16 cellular contexts compared by ENCODE assay signal in the genomic region with DNA sequence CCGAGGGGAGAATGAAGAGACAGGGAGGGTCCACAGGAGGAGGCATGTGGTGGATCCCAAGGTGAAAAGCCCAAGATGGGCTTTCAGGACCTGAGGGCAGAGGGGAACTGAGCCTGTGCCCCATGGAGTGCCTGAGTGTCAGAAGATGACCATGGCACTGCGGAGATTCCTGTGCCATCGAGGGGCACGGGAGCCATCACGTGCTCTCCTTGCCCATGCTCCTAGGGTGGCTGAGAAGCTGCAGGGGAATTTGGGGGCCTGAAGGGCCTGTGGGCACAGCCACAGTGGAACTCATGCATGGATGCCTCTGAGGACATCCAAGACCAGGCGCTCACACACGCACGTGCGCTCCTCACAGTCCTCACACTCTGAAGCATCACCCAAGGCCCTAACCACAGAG. TPM values are rescaled to one million over a fixed set of nuclear protein-coding genes. Genes with fewer than 3 reads are reported as not detected.
"Had no signal": no experiment of that assay in that cellular context is flagged by ENCODE, and none has a peak within 500 bp of the region (broad histone marks: within the 10 kb centered on the region; RNA-seq: fewer than 3 reads in every experiment).

No MANE protein-coding gene starts in this region.

- H3K27me3 ChIP-seq: body of pancreas had no signal

- H3K4me3 ChIP-seq: body of pancreas, esophagus squamous epithelium, psoas muscle, stomach had no signal

- H3K36me3 ChIP-seq: esophagus squamous epithelium, left ventricle myocardium inferior, stomach had no signal

- H3K27ac Mint-ChIP-seq: activated CD4-positive, alpha-beta memory T cell treated with anti-CD3 and anti-CD28 coated beads for 36 hours; activated CD4-positive, alpha-beta T cell treated with anti-CD3 and anti-CD28 coated beads for 36 hours; activated naive CD8-positive, alpha-beta T cell treated with anti-CD3 and anti-CD28 coated beads for 36 hours; activated T-helper 17 cell treated with anti-CD3 and anti-CD28 coated beads, Interleukin-2, amount 50 U/mL, for 72 hours; WTC11 had no signal

- H3K4me1 Mint-ChIP-seq: activated T-helper 17 cell treated with anti-CD3 and anti-CD28 coated beads, Interleukin-2, amount 50 U/mL, for 72 hours; immature natural killer cell; neural crest cell had no signal

- H3K9me3 Mint-ChIP-seq: activated CD4-positive, alpha-beta memory T cell treated with anti-CD3 and anti-CD28 coated beads for 36 hours; activated naive CD8-positive, alpha-beta T cell treated with anti-CD3 and anti-CD28 coated beads for 36 hours; activated T-helper 17 cell treated with anti-CD3 and anti-CD28 coated beads, Interleukin-2, amount 50 U/mL, for 72 hours; effector memory CD8-positive, alpha-beta T cell; immature natural killer cell; neural crest cell; WTC11 had no signal

- H3K9me3 ChIP-seq: body of pancreas, esophagus squamous epithelium, psoas muscle, stomach had no signal

- FAIRE-seq: small intestine, TTC549 had no signal

- H3K4me3 Mint-ChIP-seq: activated CD4-positive, alpha-beta memory T cell treated with anti-CD3 and anti-CD28 coated beads for 36 hours; activated naive CD8-positive, alpha-beta T cell treated with anti-CD3 and anti-CD28 coated beads for 36 hours; activated T-helper 17 cell treated with anti-CD3 and anti-CD28 coated beads, Interleukin-2, amount 50 U/mL, for 72 hours; effector memory CD8-positive, alpha-beta T cell; immature natural killer cell; WTC11 had no signal

- H3K36me3 Mint-ChIP-seq: activated CD4-positive, alpha-beta memory T cell treated with anti-CD3 and anti-CD28 coated beads for 36 hours; activated naive CD8-positive, alpha-beta T cell treated with anti-CD3 and anti-CD28 coated beads for 36 hours; immature natural killer cell; WTC11 had no signal

- H3K27ac ChIP-seq: body of pancreas, esophagus squamous epithelium, left ventricle myocardium inferior, psoas muscle, stomach had no signal

RNA-seq across cellular contexts. Expression of a gene that starts 56.1 kb away (rescaled TPM):
- total RNA-seq: activated CD4-positive, alpha-beta memory T cell treated with anti-CD3 and anti-CD28 coated beads for 36 hours; activated CD4-positive, alpha-beta T cell treated with anti-CD3 and anti-CD28 coated beads for 36 hours; activated naive CD8-positive, alpha-beta T cell treated with anti-CD3 and anti-CD28 coated beads for 36 hours; activated T-helper 17 cell treated with anti-CD3 and anti-CD28 coated beads, Interleukin-2, amount 50 U/mL, for 72 hours; mononuclear cell had no signal
- polyA plus RNA-seq: immature natural killer cell had no signal
